ENCODE assay signal across 1 cellular context in genomic region chr5:134099939-134100282, GRCh38.
TF ChIP-seq lines count a peak whose summit lies in the region.

No MANE protein-coding gene starts in this region.

TF ChIP-seq in H1, 55 proteins besides CTCF, POLR2A, EP300 and RAD21:
- TF ChIP-seq KDM1A (IDR thresholded peaks at IDR 0.05; ENCODE audit: borderline replicate concordance, low read length): peak; percentile 3; the same call in 1 of the 2 replicates
- TF ChIP-seq MAX (IDR thresholded peaks at IDR 0.05): 0 out of 2 replicates have a peak, but pooled peaks have one; percentile 21
- TF ChIP-seq SP1 (IDR thresholded peaks at IDR 0.05; ENCODE audit: low read depth, low read length): no peak
- TF ChIP-seq TBP (IDR thresholded peaks at IDR 0.05; ENCODE audit: low read depth, low read length): no peak
